ENCODE assay signal across 24 cellular contexts in the genomic region with DNA sequence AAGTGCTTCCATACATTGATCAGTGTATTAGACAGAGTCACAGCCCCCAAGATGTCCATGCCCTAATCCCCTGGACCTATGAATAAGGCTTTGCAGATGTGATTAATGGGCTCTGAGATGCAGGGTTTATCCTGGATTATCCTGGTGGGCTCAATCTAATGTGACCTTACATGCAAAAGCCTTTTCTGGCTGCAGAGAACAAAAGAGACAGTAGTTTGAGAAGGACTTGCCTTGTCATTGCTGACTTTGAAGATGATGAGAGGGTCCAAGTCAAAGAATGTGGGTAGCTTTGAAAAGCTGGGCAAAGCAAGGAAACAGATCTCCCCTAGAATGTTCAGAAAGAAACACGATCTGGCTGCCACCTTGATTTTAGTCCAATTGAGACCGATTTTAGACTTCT.
"Had no signal": no experiment of that assay in that cellular context is flagged by ENCODE, and none has a peak within 500 bp of the region (broad histone marks: within the 10 kb centered on the region; RNA-seq: fewer than 3 reads in every experiment).

No MANE protein-coding gene starts in this region.

- H3K4me3 Mint-ChIP-seq: activated B cell treated with CpG ODN at 0.5 μM for 24 hours; activated CD4-positive, alpha-beta T cell treated with anti-CD3 and anti-CD28 coated beads, Interleukin-2, amount 10 ng/mL, durations not matched to agents 24 days and 14 days; activated naive CD8-positive, alpha-beta T cell treated with anti-CD3 and anti-CD28 coated beads, Interleukin-2, amount 50 U/mL, for 24 hours; activated T-cell treated with anti-CD3 and anti-CD28 coated beads, Interleukin-2, amount 50 U/mL, for 4 hours; central memory CD8-positive, alpha-beta T cell; T-helper 1 cell treated with Interleukin-12 subunit alpha and Interleukin-12 subunit beta and Interleukin-4 antibody, amounts not matched to agents 30 μg/mL and 1 μg/mL, for 36 hours had no signal

- H3K27ac Mint-ChIP-seq: activated B cell treated with CpG ODN at 0.5 μM for 24 hours; activated CD4-positive, alpha-beta T cell treated with anti-CD3 and anti-CD28 coated beads, Interleukin-2, amount 10 ng/mL, durations not matched to agents 24 days and 14 days; activated naive CD4-positive, alpha-beta T cell treated with anti-CD3 and anti-CD28 coated beads, Interleukin-2, amount 50 U/mL, for 72 hours; activated naive CD8-positive, alpha-beta T cell treated with anti-CD3 and anti-CD28 coated beads, Interleukin-2, amount 50 U/mL, for 24 hours; T-helper 1 cell treated with Interleukin-12 subunit alpha and Interleukin-12 subunit beta and Interleukin-4 antibody, amounts not matched to agents 30 μg/mL and 1 μg/mL, for 36 hours had no signal

- H3K27me3 ChIP-seq: ascending aorta, body of pancreas had no signal

- H3K27ac ChIP-seq: ascending aorta, body of pancreas had no signal

- H3K36me3 ChIP-seq: ascending aorta had no signal

- H3K4me1 Mint-ChIP-seq: activated CD4-positive, alpha-beta T cell treated with anti-CD3 and anti-CD28 coated beads, Interleukin-2, amount 10 ng/mL, durations not matched to agents 24 days and 14 days; activated naive CD8-positive, alpha-beta T cell treated with anti-CD3 and anti-CD28 coated beads, Interleukin-2, amount 50 U/mL, for 24 hours; central memory CD8-positive, alpha-beta T cell had no signal

- H3K36me3 Mint-ChIP-seq: activated naive CD4-positive, alpha-beta T cell treated with anti-CD3 and anti-CD28 coated beads, Interleukin-2, amount 50 U/mL, for 72 hours had no signal

- H3K4me3 ChIP-seq: ascending aorta, body of pancreas had no signal

- FAIRE-seq: RCC 7860 had no signal

- H3K9me3 Mint-ChIP-seq: activated B cell treated with CpG ODN at 0.5 μM for 24 hours; activated CD4-positive, alpha-beta T cell treated with anti-CD3 and anti-CD28 coated beads, Interleukin-2, amount 10 ng/mL, durations not matched to agents 24 days and 14 days; activated naive CD4-positive, alpha-beta T cell treated with anti-CD3 and anti-CD28 coated beads, Interleukin-2, amount 50 U/mL, for 72 hours; activated naive CD8-positive, alpha-beta T cell treated with anti-CD3 and anti-CD28 coated beads, Interleukin-2, amount 50 U/mL, for 24 hours; activated T-cell treated with anti-CD3 and anti-CD28 coated beads, Interleukin-2, amount 50 U/mL, for 4 hours; central memory CD8-positive, alpha-beta T cell; T-helper 1 cell treated with Interleukin-12 subunit alpha and Interleukin-12 subunit beta and Interleukin-4 antibody, amounts not matched to agents 30 μg/mL and 1 μg/mL, for 36 hours had no signal

- ATAC-seq: activated naive CD4-positive, alpha-beta T cell treated with anti-CD3 and anti-CD28 coated beads, Interleukin-2, amount 50 U/mL, for 72 hours; activated naive CD8-positive, alpha-beta T cell treated with anti-CD3 and anti-CD28 coated beads, Interleukin-2, amount 50 U/mL, for 24 hours; activated T-cell treated with anti-CD3 and anti-CD28 coated beads, Interleukin-2, amount 50 U/mL, for 4 hours; body of pancreas had no signal

- DNase-seq: activated B cell treated with CpG ODN at 0.5 μM for 24 hours; activated CD4-positive, alpha-beta T cell treated with anti-CD3 and anti-CD28 coated beads for 1 hour; activated CD4-positive, alpha-beta T cell treated with anti-CD3 and anti-CD28 coated beads, Interleukin-2, amount 10 ng/mL, durations not matched to agents 24 days and 14 days; activated CD4-positive, alpha-beta T cell treated with anti-CD3 and anti-CD28 coated beads, Interleukin-2, amount 50 U/mL, for 48 hours; activated CD8-positive, alpha-beta memory T cell treated with anti-CD3 and anti-CD28 coated beads for 24 hours; activated effector memory CD4-positive, alpha-beta T cell treated with anti-CD3 and anti-CD28 coated beads, Interleukin-2, amount 50 U/mL, for 16 hours; activated naive CD4-positive, alpha-beta T cell treated with Interleukin-2 at 50 U/mL for 16 hours; activated naive CD8-positive, alpha-beta T cell treated with anti-CD3 and anti-CD28 coated beads, Interleukin-2, amount 50 U/mL, for 24 hours; activated T-cell treated with anti-CD3 and anti-CD28 coated beads, Interleukin-2, amount 50 U/mL, for 4 hours; amniotic stem cell; body of pancreas; NCI-H1092; NCI-H1417; NCI-H1930; NCI-H2107; NCI-H2171 treated with DMSO at 0.1 percent for 48 hours; NCI-H226; NCI-H526 treated with DMSO at 0.1 percent for 48 hours; SHP77 treated with DMSO at 0.1 percent for 48 hours had no signal

- H3K9me3 ChIP-seq: ascending aorta, body of pancreas had no signal

- H3K4me1 ChIP-seq: ascending aorta, body of pancreas had no signal
